In the genomic region with DNA sequence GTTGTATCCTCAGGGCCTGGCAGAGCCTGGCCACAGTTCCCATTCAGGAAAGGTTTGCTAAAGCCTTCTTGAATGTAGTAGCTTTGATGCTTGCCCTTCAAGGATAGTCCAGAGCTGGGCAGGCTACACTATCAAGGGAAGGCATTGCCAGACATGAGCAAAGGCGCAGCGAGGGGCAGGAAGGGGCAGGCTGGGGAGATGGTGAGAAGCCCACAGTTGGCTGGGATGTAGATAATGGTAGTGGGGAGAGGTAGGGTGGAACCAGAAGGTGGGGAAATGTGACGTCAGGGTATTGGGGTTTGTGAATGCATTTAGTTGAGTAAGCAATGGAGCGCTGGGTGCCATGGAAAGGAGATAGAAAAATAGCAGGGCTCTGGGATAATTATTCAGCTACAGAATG, we compare ENCODE assay signal across 19 cellular contexts. TPM values are rescaled to one million over a fixed set of nuclear protein-coding genes. Genes with fewer than 3 reads are reported as not detected.
DNase-seq lines count a peak whose midpoint lies in the region; TF ChIP-seq lines count a peak whose summit lies in the region.
"Had no signal": no experiment of that assay in that cellular context is flagged by ENCODE, and none has a peak within 500 bp of the region (broad histone marks: within the 10 kb centered on the region; RNA-seq: fewer than 3 reads in every experiment).

No MANE protein-coding gene starts in this region.

- intact Hi-C loops in activated CD4-positive, alpha-beta T cell treated with anti-CD3 and anti-CD28 coated beads, Interleukin-2, amount 10 ng/mL, durations not matched to agents 24 days and 14 days (cut with micrococcal nuclease) = no loop called here
- intact Hi-C loops in CD14-positive monocyte (cut with micrococcal nuclease) = no loop called here

- H3K4me1 Mint-ChIP-seq in activated CD4-positive, alpha-beta T cell treated with anti-CD3 and anti-CD28 coated beads, Interleukin-2, amount 10 ng/mL, durations not matched to agents 24 days and 14 days = peaks cover 16% of the 10 kb centered on the region
- H3K4me1 Mint-ChIP-seq in CD14-positive monocyte = peaks cover 16% of the 10 kb centered on the region
- H3K4me1 Mint-ChIP-seq in activated naive CD8-positive, alpha-beta T cell (ENCODE audit: low read depth) = peaks cover 16% of the 10 kb centered on the region
- H3K4me1 Mint-ChIP-seq in osteocyte (ENCODE audit: unreplicated experiment) = no peaks in the 10 kb centered on the region
- H3K4me1 Mint-ChIP-seq: natural killer cell had no signal

- peaks cover 7% of the 10 kb centered on the region for H3K9me3 Mint-ChIP-seq in activated CD4-positive, alpha-beta T cell treated with anti-CD3 and anti-CD28 coated beads, Interleukin-2, amount 10 ng/mL, durations not matched to agents 24 days and 14 days
- peaks cover 0 to 7% (median 2%) of the 10 kb centered on the region in 7 donors for H3K9me3 Mint-ChIP-seq in CD14-positive monocyte
- peaks cover 6% of the 10 kb centered on the region for H3K9me3 Mint-ChIP-seq in activated naive CD8-positive, alpha-beta T cell (ENCODE audit: low read depth)
- peaks cover 7% of the 10 kb centered on the region for H3K9me3 Mint-ChIP-seq in osteocyte (ENCODE audit: unreplicated experiment)

- H3K27me3 Mint-ChIP-seq in activated CD4-positive, alpha-beta T cell treated with anti-CD3 and anti-CD28 coated beads, Interleukin-2, amount 10 ng/mL, durations not matched to agents 24 days and 14 days = peaks cover 39% of the 10 kb centered on the region
- peaks cover 3 to 22% (median 5%) of the 10 kb centered on the region in 3 donors for H3K27me3 Mint-ChIP-seq in CD14-positive monocyte (ENCODE audit: low read depth in 3 of 3)
- H3K27me3 Mint-ChIP-seq in activated naive CD8-positive, alpha-beta T cell = peaks cover 9% of the 10 kb centered on the region
- H3K27me3 Mint-ChIP-seq in osteocyte (ENCODE audit: unreplicated experiment) = peaks cover 45% of the 10 kb centered on the region

- H3K4me3 Mint-ChIP-seq in activated CD4-positive, alpha-beta T cell treated with anti-CD3 and anti-CD28 coated beads, Interleukin-2, amount 10 ng/mL, durations not matched to agents 24 days and 14 days = peak overlapping the region; percentile 7
- H3K4me3 Mint-ChIP-seq in CD14-positive monocyte (peak overlapping the region in 1 of 2 donors; percentile 33), osteocyte (ENCODE audit: unreplicated experiment) (no peak overlapping the region)
- no peak overlapping the region for H3K4me3 Mint-ChIP-seq in activated naive CD8-positive, alpha-beta T cell
- H3K4me3 Mint-ChIP-seq: CD8-positive, alpha-beta T cell; GM23338; natural killer cell had no signal

- H3K27ac Mint-ChIP-seq in activated CD4-positive, alpha-beta T cell treated with anti-CD3 and anti-CD28 coated beads, Interleukin-2, amount 10 ng/mL, durations not matched to agents 24 days and 14 days = peak overlapping the region; percentile 69
- H3K27ac Mint-ChIP-seq in CD14-positive monocyte (peak overlapping the region in 4 of 7 donors; percentile 4 to 50 (median 20)), osteocyte (ENCODE audit: unreplicated experiment) (no peak overlapping the region)
- H3K27ac Mint-ChIP-seq in activated naive CD8-positive, alpha-beta T cell = peak overlapping the region; percentile 86
- H3K27ac Mint-ChIP-seq: CD8-positive, alpha-beta T cell; GM23338; natural killer cell had no signal

- TF ChIP-seq CTCF in CD14-positive monocyte (IDR thresholded peaks at IDR 0.05) = no peak
- TF ChIP-seq CTCF in osteocyte (IDR thresholded peaks at IDR 0.05) = no peak

- DNase-seq in activated CD4-positive, alpha-beta T cell treated with anti-CD3 and anti-CD28 coated beads, Interleukin-2, amount 10 ng/mL, durations not matched to agents 24 days and 14 days = no peak
- DNase-seq in activated CD4-positive, alpha-beta T cell treated with anti-CD3 and anti-CD28 coated beads for 48 hours = no peak
- DNase-seq in CD14-positive monocyte (ENCODE audit: low spot score) (no peak), osteocyte (ENCODE audit: extremely low spot score, unreplicated experiment) (peak; percentile 56), LoVo (ENCODE audit: low spot score) (no peak), ecto neural progenitor cell (ENCODE audit: low spot score) (no peak)
- DNase-seq in stimulated activated CD4-positive, alpha-beta T cell treated with anti-CD3 and anti-CD28 coated beads, Interleukin-2, amount 100 ng/mL, for 24 hours = no peak
- DNase-seq: CD8-positive, alpha-beta T cell; DMS 273 treated with DMSO at 0.1 percent for 48 hours; Kasumi-1; MV-4-11; natural killer cell; NCI-H1436 treated with DMSO at 0.1 percent for 48 hours; NCI-H2107; NCI-H774; stimulated activated CD4-positive, alpha-beta T cell treated with anti-CD3 and anti-CD28 coated beads, Interleukin-2, amount 100 ng/mL, for 48 hours; uterus had no signal

- H3K36me3 Mint-ChIP-seq in activated CD4-positive, alpha-beta T cell treated with anti-CD3 and anti-CD28 coated beads, Interleukin-2, amount 10 ng/mL, durations not matched to agents 24 days and 14 days (ENCODE audit: low read depth) = peaks cover 2% of the 10 kb centered on the region
- H3K36me3 Mint-ChIP-seq in CD14-positive monocyte (peaks cover 0 to 11% of the 10 kb centered on the region in 2 donors), osteocyte (ENCODE audit: unreplicated experiment) (peaks cover 1% of the 10 kb centered on the region)
- no peaks in the 10 kb centered on the region for H3K36me3 Mint-ChIP-seq in activated naive CD8-positive, alpha-beta T cell
- H3K36me3 Mint-ChIP-seq: CD8-positive, alpha-beta T cell; natural killer cell had no signal

RNA-seq across cellular contexts. Expression of a gene that starts 28.6 kb away (rescaled TPM):
- total RNA-seq in activated CD4-positive, alpha-beta T cell treated with anti-CD3 and anti-CD28 coated beads, Interleukin-2, amount 10 ng/mL, durations not matched to agents 24 days and 14 days = 6.6 and 8.6 TPM in 2 replicates
- not detected for polyA plus RNA-seq in CD14-positive monocyte
- 35.6 and 39.6 TPM in 2 replicates for total RNA-seq in osteocyte
